Comparison of ENCODE assay signal across 8 cellular contexts in the genomic region with DNA sequence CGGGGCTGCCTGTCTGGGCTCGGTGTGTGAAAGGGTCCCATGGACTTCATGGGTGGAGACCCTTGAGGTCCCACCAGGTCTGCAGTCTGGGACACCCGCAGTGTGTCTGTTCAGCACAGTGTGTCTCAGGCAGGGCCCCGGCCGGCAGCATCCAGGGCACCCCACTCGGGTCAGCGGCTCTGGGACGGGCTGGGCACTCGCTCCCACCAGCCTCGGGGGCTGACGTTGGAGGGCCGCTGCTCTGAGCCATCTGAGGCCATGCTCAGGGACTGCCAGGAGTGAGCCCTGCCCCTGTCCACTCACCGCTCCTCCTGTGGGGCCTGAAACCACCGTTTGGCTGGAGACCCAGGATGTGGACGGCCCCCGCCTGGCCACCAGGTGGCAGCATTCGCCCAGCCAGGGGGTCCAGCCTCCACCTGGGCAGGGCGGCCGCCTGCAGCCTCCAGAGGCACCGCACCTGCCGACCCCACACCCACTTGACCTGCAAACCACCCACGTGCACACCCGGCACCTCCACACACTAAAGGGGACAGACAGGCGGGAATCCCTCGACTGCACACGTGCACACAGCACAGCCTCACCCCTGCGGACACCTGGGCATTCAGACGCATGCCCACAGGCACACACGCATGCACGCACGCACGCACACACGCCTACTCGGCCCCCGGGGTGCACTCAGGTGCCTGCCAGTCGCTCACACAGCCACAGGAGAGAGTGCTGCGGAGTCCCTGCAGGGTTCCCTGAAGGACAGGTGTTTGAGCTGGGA. TPM values are rescaled to one million over a fixed set of nuclear protein-coding genes. Genes with fewer than 3 reads are reported as not detected.
DNase-seq lines count a peak whose midpoint lies in the region; ATAC-seq, FAIRE-seq and TF ChIP-seq lines count a peak whose summit lies in the region.

No MANE protein-coding gene starts in this region.

- no peak for TF ChIP-seq POLR2A in gastroesophageal sphincter (IDR thresholded peaks at IDR 0.05)

- H3K4me3 ChIP-seq in GM12865 (ENCODE audit: low read depth, low read length) = no peak overlapping the region
- H3K4me3 ChIP-seq in gastroesophageal sphincter = no peak overlapping the region
- H3K4me3 ChIP-seq in pancreas = no peak overlapping the region

- intact Hi-C loops in pancreas (cut with DNase I) = loop anchor here (5.0 to 10.0 kb wide), 2 partner anchors 84 to 122 kb away; no protein-coding TSS in a partner anchor

- H3K27me3 ChIP-seq in gastroesophageal sphincter (peaks cover 48% of the 10 kb centered on the region), pancreas (no peaks in the 10 kb centered on the region)

- no peak for TF ChIP-seq EP300 in gastroesophageal sphincter (IDR thresholded peaks at IDR 0.05)

- 0% methylated on average over 1 of the region's 37 CpGs; no CpG with 5 or more reads in 1 of the 2 donors for WGBS in gastroesophageal sphincter (ENCODE audit: low coverage in 1 of 2), 2 donors
- WGBS in pancreas, 2 donors = 20 to 24% methylated on average over 34 to 37 of the region's 37 CpGs

- H3K4me1 ChIP-seq in gastroesophageal sphincter (peaks cover 0 to 10% (median 6%) of the 10 kb centered on the region in 3 donors), pancreas (no peaks in the 10 kb centered on the region)

- H3K36me3 ChIP-seq in gastroesophageal sphincter (no peaks in the 10 kb centered on the region), pancreas (no peaks in the 10 kb centered on the region)

- H3K27ac ChIP-seq in gastroesophageal sphincter (no peak overlapping the region), pancreas (no peak overlapping the region)

- no peak for FAIRE-seq in pancreas (lab: Jason Lieb, UNC)

- ATAC-seq in gastroesophageal sphincter = peak; percentile 82
- peak; percentile 90 to 95 (median 94) for ATAC-seq in pancreas
- no peak for ATAC-seq in GM21447 (IDR thresholded peaks at IDR 0.05; ENCODE audit: unreplicated experiment)

- DNase-seq in GM12865 (ENCODE audit: low read depth) = peak; percentile 79
- peak; percentile 100 for DNase-seq in HuH-7.5 (ENCODE audit: low spot score)
- DNase-seq in SHP77 (lab: John Stamatoyannopoulos, UW) = peak; percentile 61 to 67
- DNase-seq in activated effector memory CD4-positive, alpha-beta T cell treated with anti-CD3 and anti-CD28 coated beads, Interleukin-2, amount 50 U/mL, for 16 hours = peak; percentile 94
- DNase-seq in pancreas = peak; percentile 71 to 96 (median 89)
- DNase-seq in ureter (ENCODE audit: low spot score) = peak; percentile 77

- TF ChIP-seq CTCF in GM12865 (IDR thresholded peaks at IDR 0.05; ENCODE audit: insufficient read depth, low read depth, low read length, missing control alignments) = peak; percentile 89
- peak in 3 of 4 experiments; percentile 94 to 98 (median 97) for TF ChIP-seq CTCF in gastroesophageal sphincter (IDR thresholded peaks at IDR 0.05)
- TF ChIP-seq CTCF in pancreas (IDR thresholded peaks at IDR 0.05) = peak; percentile 86 to 95 (median 94)

- no peaks in the 10 kb centered on the region for H3K9me3 ChIP-seq in gastroesophageal sphincter
- H3K9me3 ChIP-seq in pancreas = no peaks in the 10 kb centered on the region

RNA-seq across cellular contexts. Expression of a gene that starts 10.1 kb away (rescaled TPM):
- total RNA-seq in gastroesophageal sphincter = 1 to 10 TPM in 1 of 4 donors, under 1 TPM in 3; 0.40 to 1.4 (median 0.59) TPM
- 10 to 100 TPM; 14.2 to 20.4 (median 19.3) TPM for total RNA-seq in pancreas
- 10 to 100 TPM in 1 of 2 donors, 1 to 10 TPM in 1; 3.6 to 22.5 TPM for polyA plus RNA-seq in pancreas
- 13.7 TPM for total RNA-seq in ureter
